ENCODE assay signal across 8 cellular contexts in the genomic region with DNA sequence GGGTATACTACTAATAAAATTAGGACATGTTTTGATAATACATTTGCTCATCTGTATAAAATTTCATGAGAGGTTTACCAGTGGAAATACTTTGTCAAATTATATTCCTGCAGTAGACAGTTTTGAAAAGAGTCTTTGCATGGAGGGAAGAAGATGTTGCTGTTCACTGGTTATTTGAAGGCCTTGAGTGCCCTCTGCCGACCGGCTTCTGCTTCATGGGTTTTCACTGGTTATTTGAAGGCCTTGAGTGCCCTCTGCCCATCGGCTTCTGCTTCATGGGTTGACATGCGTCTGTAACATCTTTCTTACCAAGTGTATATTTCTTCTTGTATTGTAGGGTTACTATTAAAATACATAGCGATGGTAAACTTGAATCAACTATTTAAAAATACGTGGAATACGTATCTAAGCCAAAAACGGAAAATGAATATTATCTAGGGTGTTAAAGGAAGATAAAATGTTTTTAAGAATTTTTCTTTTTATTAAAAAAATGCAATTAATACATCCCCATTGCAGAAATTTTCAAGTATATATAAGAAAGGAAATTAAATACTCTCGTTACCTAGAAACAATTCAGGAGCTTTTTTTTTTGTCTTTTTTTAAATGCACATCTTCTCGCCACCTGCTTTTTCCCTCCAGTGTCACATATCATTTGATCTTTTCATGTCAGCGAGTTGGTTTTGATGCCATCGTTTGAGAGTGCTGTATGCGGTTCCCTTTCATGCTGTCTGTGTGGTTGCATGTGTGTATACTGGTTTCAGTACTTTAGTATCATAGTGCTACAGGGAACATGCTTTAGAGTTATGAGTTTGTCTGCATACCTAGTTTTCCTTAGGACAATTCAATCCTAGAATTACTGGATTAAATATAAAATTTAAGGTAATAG.
DNase-seq lines count a peak whose midpoint lies in the region; ATAC-seq, FAIRE-seq and TF ChIP-seq lines count a peak whose summit lies in the region.

No MANE protein-coding gene starts in this region.

- peak; percentile 40 for DNase-seq in GM04504 (ENCODE audit: low read depth)
- DNase-seq in NCI-H69 (lab: John Stamatoyannopoulos, UW): peak; percentile 7
- peak; percentile 31 to 32 for DNase-seq in activated CD8-positive, alpha-beta memory T cell treated with anti-CD3 and anti-CD28 coated beads for 4 hours (ENCODE audit: low read depth in 2 of 2)
- DNase-seq in endothelial cell of umbilical vein (ENCODE audit: low read depth, low spot score): peak; percentile 75
- peak; percentile 58 for DNase-seq in naive B cell
- peak; percentile 55 to 79 (median 72) for DNase-seq in stimulated activated naive CD4-positive, alpha-beta T cell (lab: John Stamatoyannopoulos, UW)

- no peaks in the 10 kb centered on the region for H4K20me1 ChIP-seq in endothelial cell of umbilical vein (replicated peaks; ENCODE audit: control insufficient read depth, extremely low read depth, insufficient read depth, low read length)

- TF ChIP-seq CTCF in endothelial cell of umbilical vein (IDR thresholded peaks at IDR 0.05; ENCODE audit: extremely low read depth in 1 of 2, insufficient read depth in 1 of 2, low read depth in 1 of 2, low read length in 2 of 2): peak; percentile 41 to 58

- no peaks in the 10 kb centered on the region for H3K27me3 Mint-ChIP-seq in naive B cell

- no peak overlapping the region for H3K27ac ChIP-seq in endothelial cell of umbilical vein (ENCODE audit: insufficient read depth, low read depth, low read length)

- intact Hi-C loops in endothelial cell of umbilical vein (cut with micrococcal nuclease): loop anchor here (1.0 to 2.0 kb wide), 2 partner anchors 30 to 141 kb away; no protein-coding TSS in a partner anchor

- peaks cover 18 to 29% of the 10 kb centered on the region in 2 experiments for H3K36me3 ChIP-seq in endothelial cell of umbilical vein (ENCODE audit: control insufficient read depth in 2 of 2, extremely low read depth in 1 of 2, insufficient read depth in 2 of 2, low read length in 2 of 2)

- peaks cover 20 to 38% (median 37%) of the 10 kb centered on the region in 3 donors for H3K4me1 Mint-ChIP-seq in naive B cell

- no TSS peak for BruUV-seq in endothelial cell of umbilical vein (replicated peaks; lab: Mats Ljungman, UMichigan)

- H3K9me3 ChIP-seq in endothelial cell of umbilical vein (replicated peaks; ENCODE audit: control insufficient read depth, insufficient read depth, low read length): no peaks in the 10 kb centered on the region

- H3K4me3 Mint-ChIP-seq in naive B cell: no peak overlapping the region

- H3K4me2 ChIP-seq in endothelial cell of umbilical vein (ENCODE audit: insufficient read depth, low read length): no peak overlapping the region

- POLR2A ChIA-PET in endothelial cell of umbilical vein (lab: Charles Lee): no interaction called here

- ATAC-seq in HG02973 (IDR thresholded peaks at IDR 0.05; ENCODE audit: unreplicated experiment) (peak; percentile 65), naive B cell (ENCODE audit: low read depth in 2 of 2) (peak; percentile 48 to 76), GM18873 (IDR thresholded peaks at IDR 0.05; ENCODE audit: low FRiP score, unreplicated experiment) (no peak)

- CTCF ChIA-PET in endothelial cell of umbilical vein (lab: Charles Lee): interaction anchor here (0.6 to 12.9 kb wide), 6 partner anchors 8 to 142 kb away, joined by 3 to 189 read pairs (median 4); no protein-coding TSS in a partner anchor

- H2AFZ ChIP-seq in endothelial cell of umbilical vein (ENCODE audit: low read depth, low read length): no peak overlapping the region

- no peaks in the 10 kb centered on the region for H3K9me3 Mint-ChIP-seq in naive B cell

- H3K9me1 ChIP-seq in endothelial cell of umbilical vein (replicated peaks; ENCODE audit: control insufficient read depth, extremely low read depth, insufficient read depth, low read length): no peaks in the 10 kb centered on the region

- no peak overlapping the region for H3K4me3 ChIP-seq in endothelial cell of umbilical vein (replicated peaks in 1 of 3; ENCODE audit: insufficient read depth in 1 of 3, low read depth in 1 of 3, low read length in 3 of 3)

- no peak for TF ChIP-seq POLR2A in endothelial cell of umbilical vein (IDR thresholded peaks at IDR 0.05; ENCODE audit: low read depth, low read length)

- peak; percentile 69 for FAIRE-seq in endothelial cell of umbilical vein (lab: Jason Lieb, UNC)

- H3K4me1 ChIP-seq in endothelial cell of umbilical vein (ENCODE audit: control insufficient read depth, extremely low read depth, insufficient read depth, low read length): no peaks in the 10 kb centered on the region

- H3K27ac Mint-ChIP-seq in naive B cell: peak overlapping the region in 3 of 6 donors; percentile 27 to 33 (median 31)

- no peak overlapping the region for H3K9ac ChIP-seq in endothelial cell of umbilical vein (replicated peaks; ENCODE audit: extremely low read depth, insufficient read depth, low read length)

- H3K27me3 ChIP-seq in endothelial cell of umbilical vein (ENCODE audit: control insufficient read depth in 2 of 2, insufficient read depth in 2 of 2, low read length in 2 of 2): no peaks in the 10 kb centered on the region

- dilution Hi-C loops in endothelial cell of umbilical vein (cut with MboI; ENCODE audit: extremely low pct_ligation_motif_present, low sequenced_read_pairs): no loop called here

- peaks cover 12% of the 10 kb centered on the region for H3K79me2 ChIP-seq in endothelial cell of umbilical vein (ENCODE audit: control insufficient read depth, insufficient read depth, low read length)

- H3K36me3 Mint-ChIP-seq in naive B cell: peaks cover 15 to 26% of the 10 kb centered on the region in 2 donors

TF ChIP-seq in endothelial cell of umbilical vein, 7 proteins besides CTCF, POLR2A, EP300 and RAD21:
- TF ChIP-seq MYC (IDR thresholded peaks at IDR 0.05; ENCODE audit: low read depth, low read length): no peak
- TF ChIP-seq GATA2 (IDR thresholded peaks at IDR 0.05; ENCODE audit: insufficient read depth, insufficient read length, low read depth, low read length): no peak
- TF ChIP-seq FOS (IDR thresholded peaks at IDR 0.05; ENCODE audit: borderline replicate concordance, insufficient read depth, low read length): no peak
- TF ChIP-seq EZH2 (IDR thresholded peaks at IDR 0.05; ENCODE audit: borderline replicate concordance, low read depth, low read length, severe bottlenecking): no peak
- TF ChIP-seq JUN (IDR thresholded peaks at IDR 0.05; ENCODE audit: borderline replicate concordance, insufficient read depth, insufficient read length, low read depth): no peak
- TF ChIP-seq, protein P1, sequence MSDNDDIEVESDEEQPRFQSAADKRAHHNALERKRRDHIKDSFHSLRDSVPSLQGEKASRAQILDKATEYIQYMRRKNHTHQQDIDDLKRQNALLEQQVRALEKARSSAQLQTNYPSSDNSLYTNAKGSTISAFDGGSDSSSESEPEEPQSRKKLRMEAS (IDR thresholded peaks at IDR 0.05; ENCODE audit: insufficient read depth, insufficient read length): no peak
- no peak for TF ChIP-seq POLR2AphosphoS5 (IDR thresholded peaks at IDR 0.05; ENCODE audit: insufficient read depth, low read depth, low read length)

Comparison
In these comparisons a context has a peak if more than half of its experiments do, and no peak if none do; other contexts are left out.
1. DNase-seq: peak in every context shown above with its lines; median percentile 75 in endothelial cell of umbilical vein; 72 in stimulated activated naive CD4-positive, alpha-beta T cell; 58 in naive B cell; 40 in GM04504; 32 in activated CD8-positive, alpha-beta memory T cell treated with anti-CD3 and anti-CD28 coated beads for 4 hours; 7 in NCI-H69.